16 cellular contexts compared by ENCODE assay signal in the genomic region with DNA sequence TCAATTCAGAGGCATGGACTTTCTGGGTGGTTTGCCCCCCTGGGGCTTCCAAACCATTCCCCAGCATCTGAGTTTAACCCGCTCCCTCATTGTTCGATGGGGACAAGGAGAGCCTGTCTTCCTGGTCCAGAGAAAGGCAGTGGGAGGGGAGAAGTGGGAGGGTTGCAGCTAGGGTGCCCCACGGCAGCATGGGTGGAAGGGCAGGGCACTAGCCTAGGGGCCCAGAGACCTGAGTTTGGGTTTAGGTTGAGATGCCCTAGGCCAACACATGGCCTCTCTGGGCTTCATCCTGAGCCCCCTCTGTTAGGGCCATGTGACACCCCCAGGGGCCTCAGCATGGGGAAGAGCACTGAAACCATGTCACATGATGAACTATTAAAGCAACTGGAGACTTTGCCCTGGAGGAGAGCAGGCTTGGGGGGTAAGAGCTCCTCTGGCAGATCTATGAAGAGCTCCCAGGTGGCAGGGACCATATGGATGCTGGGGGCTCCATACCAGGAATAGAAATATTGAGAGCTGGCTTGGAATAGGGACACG. TPM values are rescaled to one million over a fixed set of nuclear protein-coding genes. Genes with fewer than 3 reads are reported as not detected.
"Had no signal": no experiment of that assay in that cellular context is flagged by ENCODE, and none has a peak within 500 bp of the region (broad histone marks: within the 10 kb centered on the region; RNA-seq: fewer than 3 reads in every experiment).

No MANE protein-coding gene starts in this region.

- ATAC-seq: activated naive CD4-positive, alpha-beta T cell treated with anti-CD3 and anti-CD28 coated beads, Interleukin-2, amount 50 U/mL, for 72 hours; body of pancreas; foreskin keratinocyte; lower lobe of right lung; natural killer cell treated with Interleukin-12 subunit alpha and Interleukin-12 subunit beta and Interleukin-15 and Interleukin-18, amount 100 ng/mL, for 72 hours had no signal

- H3K9me3 ChIP-seq: body of pancreas, lower lobe of right lung, spleen had no signal

- H3K27ac Mint-ChIP-seq: endodermal cell, type B pancreatic cell had no signal

- H3K27ac ChIP-seq: body of pancreas, epithelial cell of prostate, foreskin keratinocyte, lower lobe of right lung, spleen, WERI-Rb-1 had no signal

- H3K27me3 Mint-ChIP-seq: natural killer cell treated with Interleukin-12 subunit alpha and Interleukin-12 subunit beta and Interleukin-15 and Interleukin-18, amount 100 ng/mL, for 72 hours had no signal

- H3K4me3 ChIP-seq: body of pancreas, lower lobe of right lung, spleen had no signal

- H3K36me3 Mint-ChIP-seq: type B pancreatic cell had no signal

- H3K4me3 Mint-ChIP-seq: endodermal cell; natural killer cell treated with Interleukin-12 subunit alpha and Interleukin-12 subunit beta and Interleukin-15 and Interleukin-18, amount 100 ng/mL, for 72 hours; type B pancreatic cell had no signal

- H3K4me1 ChIP-seq: body of pancreas, foreskin keratinocyte, lower lobe of right lung had no signal

- H3K36me3 ChIP-seq: lower lobe of right lung, spleen, WERI-Rb-1 had no signal

- H3K9me3 Mint-ChIP-seq: activated naive CD4-positive, alpha-beta T cell treated with anti-CD3 and anti-CD28 coated beads, Interleukin-2, amount 50 U/mL, for 72 hours; endodermal cell; natural killer cell treated with Interleukin-12 subunit alpha and Interleukin-12 subunit beta and Interleukin-15 and Interleukin-18, amount 100 ng/mL, for 72 hours; type B pancreatic cell had no signal

- DNase-seq: activated CD4-positive, alpha-beta T cell treated with anti-CD3 and anti-CD28 coated beads for 1 hour; activated CD4-positive, alpha-beta T cell treated with anti-CD3 and anti-CD28 coated beads, Interleukin-2, amount 50 U/mL, for 48 hours; activated effector memory CD4-positive, alpha-beta T cell treated with anti-CD3 and anti-CD28 coated beads, Interleukin-2, amount 50 U/mL, for 16 hours; activated T-cell treated with anti-CD3 and anti-CD28 coated beads, Interleukin-2, amount 50 U/mL, for 48 hours; body of pancreas; endodermal cell; foreskin keratinocyte; lower lobe of right lung; spleen; stimulated activated naive CD4-positive, alpha-beta T cell treated with Interleukin-2 at 50 U/mL for 16 hours; WERI-Rb-1 had no signal

RNA-seq across cellular contexts. Expression of gene RUNX3, which starts 9.6 kb away (rescaled TPM):
- total RNA-seq: foreskin keratinocyte had no signal
- polyA plus RNA-seq: keratinocyte had no signal
